In the genomic region with DNA sequence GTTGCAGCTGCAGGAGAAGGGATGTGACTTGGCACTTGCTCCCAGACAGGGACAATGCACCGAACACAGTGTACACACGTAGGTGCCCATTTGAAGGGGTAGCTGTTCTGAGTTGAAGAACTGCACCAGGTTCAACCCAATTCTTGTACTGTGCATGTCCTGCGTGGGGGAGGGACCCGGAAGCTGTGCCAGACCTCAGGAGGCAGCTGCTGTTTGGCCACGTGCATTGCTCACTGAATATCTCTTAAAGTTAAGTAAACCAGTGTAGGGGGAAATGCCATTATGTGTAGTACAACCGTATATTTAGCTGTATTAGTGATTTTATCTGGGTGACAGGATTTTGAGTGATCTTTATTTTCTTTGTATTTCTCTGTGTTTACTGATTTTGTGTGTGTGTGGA, we compare ENCODE assay signal across 8 cellular contexts. TPM values are rescaled to one million over a fixed set of nuclear protein-coding genes. Genes with fewer than 3 reads are reported as not detected.
DNase-seq lines count a peak whose midpoint lies in the region; ATAC-seq and TF ChIP-seq lines count a peak whose summit lies in the region.

No MANE protein-coding gene starts in this region.

- H3K4me3 Mint-ChIP-seq in progenitor cell of endocrine pancreas (ENCODE audit: low read depth), result peak overlapping the region; percentile 85

- DNase-seq in NCI-H1417 (lab: John Stamatoyannopoulos, UW) (peak; percentile 12 to 75 (median 58)), NCI-H1417 treated with DMSO at 0.1 percent for 48 hours (lab: John Stamatoyannopoulos, UW) (no peak), SK-N-MC (ENCODE audit: low read depth, low spot score) (no peak), fibroblast of mammary gland (ENCODE audit: low read depth) (no peak), progenitor cell of endocrine pancreas (ENCODE audit: low spot score, unreplicated experiment) (no peak), CD1c-positive myeloid dendritic cell (ENCODE audit: extremely low spot score) (no peak), GM20000 (ENCODE audit: low spot score) (no peak)

- no peaks in the 10 kb centered on the region for H3K36me3 ChIP-seq in SK-N-MC (ENCODE audit: insufficient read depth, low read length)

- peak overlapping the region; percentile 84 for H3K9ac ChIP-seq in SK-N-MC (ENCODE audit: insufficient read length)

- TF ChIP-seq CTCF in fibroblast of mammary gland (conservative IDR thresholded peaks at IDR 0.05; ENCODE audit: control insufficient read depth, insufficient read depth, low read depth, low read length) (no peak), progenitor cell of endocrine pancreas (IDR thresholded peaks at IDR 0.05; ENCODE audit: unreplicated experiment) (no peak), GM20000 (IDR thresholded peaks at IDR 0.05; ENCODE audit: extremely low read depth, missing control alignments) (no peak)

- H3K4me3 ChIP-seq in SK-N-MC (peak overlapping the region; percentile 85), fibroblast of mammary gland (ENCODE audit: control insufficient read depth, low read depth, low read length) (peak overlapping the region; percentile 52)

- no peaks in the 10 kb centered on the region for H3K9me3 Mint-ChIP-seq in progenitor cell of endocrine pancreas (ENCODE audit: low read depth)

- peak overlapping the region; percentile 84 for H3K27ac Mint-ChIP-seq in progenitor cell of endocrine pancreas

- no peak overlapping the region; the same call in 1 of the 2 replicates for H3K27ac ChIP-seq in SK-N-MC

- ATAC-seq in HG03432 (IDR thresholded peaks at IDR 0.05; ENCODE audit: unreplicated experiment), result peak; percentile 45

- no peaks in the 10 kb centered on the region for H3K9me3 ChIP-seq in SK-N-MC (ENCODE audit: low read depth, low read length)

- H3K27me3 Mint-ChIP-seq in progenitor cell of endocrine pancreas, result peaks cover 9% of the 10 kb centered on the region

- no peaks in the 10 kb centered on the region for H3K36me3 Mint-ChIP-seq in progenitor cell of endocrine pancreas (ENCODE audit: insufficient read depth)

- H3K4me1 Mint-ChIP-seq in progenitor cell of endocrine pancreas (ENCODE audit: low read depth), result peaks cover 9% of the 10 kb centered on the region

RNA-seq across cellular contexts. Expression of a gene that starts 12.0 kb away (rescaled TPM):
- 234 and 235 TPM in 2 replicates for total RNA-seq in progenitor cell of endocrine pancreas

Comparison
In these comparisons a context has a peak if more than half of its experiments do, and no peak if none do; other contexts are left out.
1. DNase-seq: peak in NCI-H1417 (3 of 3); none in NCI-H1417 treated with DMSO at 0.1 percent for 48 hours (single experiment), SK-N-MC (single experiment), fibroblast of mammary gland (single experiment), progenitor cell of endocrine pancreas (single experiment), CD1c-positive myeloid dendritic cell (single experiment) and GM20000 (single experiment).